23 cellular contexts compared by ENCODE assay signal in genomic region chr10:4736183-4736582, GRCh38.
"Had no signal": no experiment of that assay in that cellular context is flagged by ENCODE, and none has a peak within 500 bp of the region (broad histone marks: within the 10 kb centered on the region; RNA-seq: fewer than 3 reads in every experiment).

No MANE protein-coding gene starts in this region.

- H3K27ac ChIP-seq: colonic mucosa, gastrocnemius medialis, neutrophil, parathyroid adenoma, right atrium auricular region, stomach, testis, tibial artery, upper lobe of left lung had no signal

- H3K9me3 ChIP-seq: colonic mucosa, gastrocnemius medialis, mucosa of descending colon, neutrophil, right atrium auricular region, stomach, testis, tibial artery, upper lobe of left lung had no signal

- H3K4me3 ChIP-seq: colonic mucosa, gastrocnemius medialis, mucosa of descending colon, right atrium auricular region, smooth muscle cell, stomach, testis, tibial artery, upper lobe of left lung had no signal

- H2AFZ ChIP-seq: parathyroid adenoma had no signal

- H3K27me3 ChIP-seq: colonic mucosa, gastrocnemius medialis, neutrophil, right atrium auricular region, stomach, testis, tibial artery, upper lobe of left lung had no signal

- H3K9ac ChIP-seq: parathyroid adenoma had no signal

- DNase-seq: colonic mucosa; effector CD8-positive, alpha-beta T cell; endodermal cell; foreskin fibroblast; gastrocnemius medialis; head of caudate nucleus; kidney; mesenchymal stem cell; mucosa of descending colon; naive B cell; stimulated activated CD4-positive, alpha-beta T cell treated with anti-CD3 and anti-CD28 coated beads, Interleukin-12 subunit alpha, Interleukin-12 subunit beta, amount 100 ng/mL, for 4 hours; stimulated activated CD4-positive, alpha-beta T cell treated with anti-CD3 and anti-CD28 coated beads, Interleukin-1b, Interleukin-23, amount 100 ng/mL, for 48 hours; stimulated activated CD4-positive, alpha-beta T cell treated with anti-CD3 and anti-CD28 coated beads, Interleukin-4, amount 100 ng/mL, for 24 hours; stimulated activated naive CD4-positive, alpha-beta T cell treated with Interleukin-2 at 50 U/mL for 16 hours; stomach; testis; tibial artery; upper lobe of left lung had no signal

- H3K36me3 ChIP-seq: colonic mucosa, gastrocnemius medialis, neutrophil, right atrium auricular region, stomach, tibial artery, upper lobe of left lung had no signal

- FAIRE-seq: kidney, urothelium cell line had no signal

- H3K4me1 ChIP-seq: colonic mucosa, parathyroid adenoma, right atrium auricular region, stomach, testis, tibial artery, upper lobe of left lung had no signal

- H3K79me2 ChIP-seq: parathyroid adenoma had no signal

- H3K4me2 ChIP-seq: smooth muscle cell had no signal
